ENCODE assay signal across 8 cellular contexts in the genomic region with DNA sequence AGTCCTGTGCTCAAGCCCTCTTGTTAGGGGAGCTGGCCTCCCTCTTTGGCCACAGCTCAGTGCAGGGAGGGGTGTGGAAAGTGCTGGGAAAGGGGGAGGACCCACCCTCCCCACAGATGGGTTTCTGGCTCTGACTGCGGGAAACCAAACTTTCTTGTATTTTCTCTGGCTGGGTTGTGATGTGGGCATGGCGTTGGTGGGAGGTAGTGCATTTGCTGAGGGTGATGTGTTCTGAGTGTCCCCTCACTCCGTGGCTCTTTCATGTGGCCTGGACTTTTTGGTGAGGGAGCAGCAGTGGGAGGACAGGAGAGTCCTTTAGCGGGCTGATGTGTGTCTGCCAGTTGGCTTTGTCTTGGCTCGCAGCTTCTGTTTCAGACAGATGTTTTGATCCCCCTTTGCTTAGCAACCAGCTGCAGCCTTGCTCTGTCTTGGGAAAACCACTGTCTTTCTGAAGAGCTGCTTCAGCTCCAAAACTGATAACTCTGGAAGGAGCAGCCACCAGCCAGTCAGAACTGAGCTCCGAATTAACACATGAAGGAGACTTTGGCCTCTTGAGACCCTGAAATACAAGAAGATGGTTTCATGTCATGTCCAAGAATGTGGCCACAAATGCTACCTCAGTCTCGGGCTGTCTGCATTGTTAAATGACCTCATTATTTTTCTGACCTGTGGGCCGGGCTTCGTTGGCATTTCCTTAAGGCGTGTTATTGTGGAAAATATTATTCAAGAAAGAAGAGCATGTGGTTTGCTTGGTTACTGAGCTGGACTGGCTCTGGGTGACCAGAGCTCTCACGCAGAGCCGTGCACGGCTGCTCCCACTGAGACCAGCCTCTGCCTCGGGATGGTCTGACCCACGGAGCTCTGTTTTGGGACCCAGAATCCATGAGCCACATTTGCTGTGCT. TPM values are rescaled to one million over a fixed set of nuclear protein-coding genes. Genes with fewer than 3 reads are reported as not detected.
DNase-seq lines count a peak whose midpoint lies in the region; ATAC-seq and TF ChIP-seq lines count a peak whose summit lies in the region.

No MANE protein-coding gene starts in this region.

- no peak for TF ChIP-seq POLR2A in testis (IDR thresholded peaks at IDR 0.05)

- 52 to 58% methylated on average over 15 of the region's 15 CpGs for WGBS in testis, 2 donors

- no peak for ATAC-seq in GM21360 (IDR thresholded peaks at IDR 0.05; ENCODE audit: unreplicated experiment)

- peaks cover 23 to 44% of the 10 kb centered on the region in 2 donors for H3K4me1 ChIP-seq in ascending aorta
- no peaks in the 10 kb centered on the region for H3K4me1 ChIP-seq in testis

- DNase-seq in activated T-cell treated with anti-CD3 and anti-CD28 coated beads for 48 hours (ENCODE audit: low read depth) (peak; percentile 49), activated T-cell treated with anti-CD3 and anti-CD28 coated beads for 4 hours (no peak), ascending aorta (ENCODE audit: low spot score in 2 of 2) (peak in 1 of 2 donors; percentile 90), inferior parietal cortex (ENCODE audit: extremely low spot score) (peak; percentile 32), NCI-H2227 (lab: John Stamatoyannopoulos, UW; ENCODE audit: unreplicated experiment) (no peak), testis (no peak)
- DNase-seq in stimulated activated CD4-positive, alpha-beta T cell treated with anti-CD3 and anti-CD28 coated beads, Interleukin-4, amount 100 ng/mL, for 24 hours = peak; percentile 48

- H3K27me3 ChIP-seq in ascending aorta = no peaks in the 10 kb centered on the region
- no peaks in the 10 kb centered on the region for H3K27me3 ChIP-seq in testis

- no peak for TF ChIP-seq CTCF in ascending aorta (IDR thresholded peaks at IDR 0.05)
- no peak for TF ChIP-seq CTCF in testis (IDR thresholded peaks at IDR 0.05)

- no peaks in the 10 kb centered on the region for H3K9me3 ChIP-seq in ascending aorta
- no peaks in the 10 kb centered on the region for H3K9me3 ChIP-seq in testis

- H3K36me3 ChIP-seq in ascending aorta (no peaks in the 10 kb centered on the region), testis (ENCODE audit: low read depth, missing control alignments) (no peaks in the 10 kb centered on the region)

- intact Hi-C loops in ascending aorta (cut with DNase I) (loop anchor here (1.0 to 2.0 kb wide), 3 partner anchors 21 to 40 kb away; no protein-coding TSS in a partner anchor), testis (cut with DNase I; ENCODE audit: low total_unique reads) (no loop called here)

- peak overlapping the region in 1 of 2 donors; percentile 24 for H3K4me3 ChIP-seq in ascending aorta
- H3K4me3 ChIP-seq in testis = no peak overlapping the region

- H3K27ac ChIP-seq in ascending aorta = peak overlapping the region; percentile 90
- peak overlapping the region in 1 of 2 donors; percentile 33 for H3K27ac ChIP-seq in testis

RNA-seq across cellular contexts. Expression of a gene that starts 21.5 kb away (rescaled TPM):
- total RNA-seq in ascending aorta = 3.0 TPM
- 1 to 10 TPM; 5.8 to 7.6 TPM for total RNA-seq in testis
- 17.7 TPM for polyA plus RNA-seq in testis (ENCODE audit: insufficient read depth, low read depth, low replicate concordance)

Comparison
In these comparisons a context has a peak if more than half of its experiments do, and no peak if none do; other contexts are left out.
1. DNase-seq: peak in activated T-cell treated with anti-CD3 and anti-CD28 coated beads for 48 hours (single experiment), inferior parietal cortex (single experiment) and stimulated activated CD4-positive, alpha-beta T cell treated with anti-CD3 and anti-CD28 coated beads, Interleukin-4, amount 100 ng/mL, for 24 hours (single experiment); none in activated T-cell treated with anti-CD3 and anti-CD28 coated beads for 4 hours (single experiment), NCI-H2227 (single experiment) and testis (single experiment).